In genomic region chr4:153398713-153399112, GRCh38 we compare ENCODE assay signal across 16 cellular contexts. TPM values are rescaled to one million over a fixed set of nuclear protein-coding genes. Genes with fewer than 3 reads are reported as not detected.
DNase-seq lines count a peak whose midpoint lies in the region; ATAC-seq, FAIRE-seq and TF ChIP-seq lines count a peak whose summit lies in the region.
"Had no signal": no experiment of that assay in that cellular context is flagged by ENCODE, and none has a peak within 500 bp of the region (broad histone marks: within the 10 kb centered on the region; RNA-seq: fewer than 3 reads in every experiment).

No MANE protein-coding gene starts in this region.

- FAIRE-seq in keratinocyte (lab: Jason Lieb, UNC): peak; percentile 90

- dilution Hi-C loops in keratinocyte (cut with MboI; ENCODE audit: extremely low pct_ligation_motif_present, low sequenced_read_pairs): no loop called here

- no peak for ATAC-seq in DND-41 (ENCODE audit: insufficient read depth, low read depth)
- no peak for ATAC-seq in HG02970 (IDR thresholded peaks at IDR 0.05; ENCODE audit: low FRiP score, unreplicated experiment)

- no peak overlapping the region for H3K9ac ChIP-seq in DND-41 (ENCODE audit: low read depth, low read length)
- H3K9ac ChIP-seq in keratinocyte (ENCODE audit: control insufficient read depth, extremely low read depth, insufficient read depth, low read length): no peak overlapping the region

- H3K4me1 ChIP-seq in DND-41 (ENCODE audit: insufficient read depth, low read length) (no peaks in the 10 kb centered on the region), keratinocyte (ENCODE audit: control insufficient read depth, extremely low read depth, insufficient read depth, low read length) (peaks cover 9% of the 10 kb centered on the region), thymus (ENCODE audit: control insufficient read depth, insufficient read depth, low read length) (peaks cover 6% of the 10 kb centered on the region), PC-9 (replicated peaks; ENCODE audit: insufficient read depth) (no peaks in the 10 kb centered on the region)
- H3K4me1 ChIP-seq: HAP-1, SJCRH30 had no signal

- H3K4me3 ChIP-seq in DND-41 (ENCODE audit: low read depth in 1 of 2, low read length in 2 of 2): no peak overlapping the region
- H3K4me3 ChIP-seq in keratinocyte (ENCODE audit: control insufficient read depth in 2 of 3, extremely low read depth in 1 of 3, insufficient read depth in 2 of 3, low read depth in 1 of 3, low read length in 3 of 3): no peak overlapping the region
- no peak overlapping the region for H3K4me3 ChIP-seq in thymus (ENCODE audit: low read length)
- H3K4me3 ChIP-seq in PC-9: no peak overlapping the region
- H3K4me3 ChIP-seq: HAP-1, SJCRH30 had no signal

- H3K36me3 ChIP-seq in DND-41 (ENCODE audit: insufficient read depth, low read length): peaks cover 88% of the 10 kb centered on the region
- no peaks in the 10 kb centered on the region for H3K36me3 ChIP-seq in keratinocyte (ENCODE audit: control insufficient read depth in 2 of 2, extremely low read depth in 1 of 2, insufficient read depth in 2 of 2, low read length in 2 of 2)
- H3K36me3 ChIP-seq in thymus (ENCODE audit: control insufficient read depth, insufficient read depth): peaks cover 7% of the 10 kb centered on the region
- no peaks in the 10 kb centered on the region for H3K36me3 ChIP-seq in PC-9 (ENCODE audit: low read depth)

- no peaks in the 10 kb centered on the region for H4K20me1 ChIP-seq in DND-41 (ENCODE audit: insufficient read depth, low read length)
- H4K20me1 ChIP-seq in keratinocyte (ENCODE audit: control insufficient read depth, extremely low read depth, insufficient read depth, low read length): no peaks in the 10 kb centered on the region
- no peaks in the 10 kb centered on the region for H4K20me1 ChIP-seq in PC-9 (ENCODE audit: insufficient read depth)

- POLR2A ChIA-PET in PC-9 (lab: Charles Lee; ENCODE audit: unreplicated experiment): no interaction called here

- no peak overlapping the region for H3K4me2 ChIP-seq in DND-41 (ENCODE audit: insufficient read depth, low read length)
- no peak overlapping the region for H3K4me2 ChIP-seq in keratinocyte (ENCODE audit: control insufficient read depth, extremely low read depth, insufficient read depth, low read depth, low read length)
- no peak overlapping the region for H3K4me2 ChIP-seq in PC-9

- H3K9me2 ChIP-seq in PC-9 (ENCODE audit: insufficient read depth): no peaks in the 10 kb centered on the region

- H3K79me2 ChIP-seq in DND-41 (ENCODE audit: insufficient read depth, low read length): peaks cover 13% of the 10 kb centered on the region; the same call in 1 of the 2 replicates
- no peaks in the 10 kb centered on the region for H3K79me2 ChIP-seq in keratinocyte (ENCODE audit: control insufficient read depth, insufficient read depth, low read length)
- H3K79me2 ChIP-seq in PC-9 (ENCODE audit: low read depth): no peaks in the 10 kb centered on the region

- CTCF ChIA-PET in PC-9 (lab: Charles Lee): no interaction called here

- intact Hi-C loops in PC-9 (cut with micrococcal nuclease; ENCODE audit: unreplicated experiment): no loop called here

- DNase-seq in DND-41 (no peak), amniotic epithelial cell (ENCODE audit: low read depth) (peak; percentile 47), keratinocyte (ENCODE audit: low read depth, low spot score) (no peak), PC-9 (no peak), GM19240 (ENCODE audit: insufficient read length, low spot score) (no peak)
- DNase-seq: C1 segment of cervical spinal cord, COR-L47, NCI-H1930, NCI-H446, NCI-H748 treated with DMSO at 0.1 percent for 48 hours, SJCRH30 had no signal

- no peaks in the 10 kb centered on the region for H3F3A ChIP-seq in PC-9 (ENCODE audit: insufficient read depth, low read depth)

- TF ChIP-seq CTCF in DND-41 (IDR thresholded peaks at IDR 0.05; ENCODE audit: borderline replicate concordance, extremely low read depth, low read length, poor library complexity, severe bottlenecking) (no peak), keratinocyte (optimal IDR thresholded peaks at IDR 0.05 in 1 of 3, IDR thresholded peaks at IDR 0.05 in 1 of 3, conservative IDR thresholded peaks at IDR 0.05 in 1 of 3; ENCODE audit: extremely low read depth in 1 of 3, insufficient read depth in 2 of 3, low read length in 3 of 3) (no peak), PC-9 (conservative IDR thresholded peaks at IDR 0.05) (no peak)

- no peaks in the 10 kb centered on the region for H3K9me1 ChIP-seq in keratinocyte (ENCODE audit: control insufficient read depth, extremely low read depth, insufficient read depth, low read length)

- no TSS peak for BruUV-seq in PC-9 (replicated peaks; lab: Mats Ljungman, UMichigan)

- H3K27ac ChIP-seq in DND-41 (ENCODE audit: low read length): peak overlapping the region; percentile 11; the same call in 1 of the 2 replicates
- no peak overlapping the region for H3K27ac ChIP-seq in keratinocyte (ENCODE audit: control insufficient read depth, insufficient read depth, low read length)
- H3K27ac ChIP-seq in thymus (ENCODE audit: low read depth): peak overlapping the region; percentile 86
- no peak overlapping the region for H3K27ac ChIP-seq in PC-9
- H3K27ac ChIP-seq: RWPE1, SJCRH30 had no signal

- no peak overlapping the region for H2AFZ ChIP-seq in DND-41 (ENCODE audit: low read depth, low read length)
- H2AFZ ChIP-seq in keratinocyte (ENCODE audit: control insufficient read depth, low read length): no peak overlapping the region
- H2AFZ ChIP-seq in PC-9: no peak overlapping the region

- no peaks in the 10 kb centered on the region for H3K27me3 ChIP-seq in DND-41 (ENCODE audit: insufficient read depth, low read length, poor library complexity)
- H3K27me3 ChIP-seq in keratinocyte (ENCODE audit: control insufficient read depth, extremely low read depth, insufficient read depth, low read length): no peaks in the 10 kb centered on the region
- no peaks in the 10 kb centered on the region for H3K27me3 ChIP-seq in thymus (ENCODE audit: control insufficient read depth, insufficient read depth)
- H3K27me3 ChIP-seq in PC-9 (ENCODE audit: insufficient read depth, low read depth): no peaks in the 10 kb centered on the region
- H3K27me3 ChIP-seq: SJCRH30 had no signal

- 91% methylated on average over 3 of the region's 3 CpGs for WGBS in thymus

- no peaks in the 10 kb centered on the region for H3K9me3 ChIP-seq in DND-41 (ENCODE audit: insufficient read depth, low read length, severe bottlenecking)
- H3K9me3 ChIP-seq in keratinocyte (ENCODE audit: control insufficient read depth, low read depth, low read length): no peaks in the 10 kb centered on the region
- no peaks in the 10 kb centered on the region for H3K9me3 ChIP-seq in thymus (ENCODE audit: control insufficient read depth)
- H3K9me3 ChIP-seq in PC-9 (ENCODE audit: insufficient read depth, low read depth): no peaks in the 10 kb centered on the region
- H3K9me3 ChIP-seq: HAP-1, SJCRH30 had no signal

RNA-seq across cellular contexts. Expression of gene MND1, which starts 54.2 kb away (rescaled TPM):
- 0.49 to 4.9 TPM (median 1.7 TPM) in 3 replicates for polyA plus RNA-seq in keratinocyte
- polyA plus RNA-seq in keratinocyte (2011; ENCODE audit: low read depth): 2.0 TPM
- polyA plus RNA-seq in keratinocyte (2011; cell fraction: cytosol; rRNA removed): 1.2 and 1.9 TPM in 2 replicates
- 0.67 and 0.76 TPM in 2 replicates for polyA plus RNA-seq in keratinocyte (2011; cell fraction: nucleus; rRNA removed)
- polyA plus RNA-seq in keratinocyte (2012; ENCODE audit: low replicate concordance): 3.3 TPM in 1 of 2 replicates, not detected in the other
- 2.1 TPM in 1 of 3 replicates, not detected in the others for polyA minus RNA-seq in keratinocyte
- polyA minus RNA-seq in keratinocyte (2011; cell fraction: cytosol; rRNA and poly(A)+ RNA removed): not detected
- 0.84 TPM in 1 of 2 replicates, not detected in the other for polyA minus RNA-seq in keratinocyte (2011; cell fraction: nucleus; rRNA and poly(A)+ RNA removed)
- 13.2 TPM for polyA plus RNA-seq in thymus
- total RNA-seq in PC-9 (2021): 17.6 and 24.4 TPM in 2 replicates
- polyA plus RNA-seq: IgD-negative memory B cell had no signal

Comparison
In these comparisons a context has a peak if more than half of its experiments do, and no peak if none do; other contexts are left out.
1. H3K27ac ChIP-seq: peak in DND-41 (single experiment) and thymus (single experiment); none in keratinocyte (single experiment) and PC-9 (single experiment).